8 cellular contexts compared by ENCODE assay signal in genomic region chr20:35741892-35742740, GRCh38. TPM values are rescaled to one million over a fixed set of nuclear protein-coding genes. Genes with fewer than 3 reads are reported as not detected.
DNase-seq lines count a peak whose midpoint lies in the region; ATAC-seq, FAIRE-seq and TF ChIP-seq lines count a peak whose summit lies in the region.

Gene RBM39, minus strand, starts transcription at chr20:35742260. Its CDS starts 1,386 bp downstream, at chr20:35740874.

- ATAC-seq in GM18505 (IDR thresholded peaks at IDR 0.05; ENCODE audit: unreplicated experiment) (peak; percentile 89), HG02973 (IDR thresholded peaks at IDR 0.05; ENCODE audit: unreplicated experiment) (peak; percentile 83), right cardiac atrium (peak; percentile 96 to 97)

- WGBS in right cardiac atrium: under 1% methylated on average over 66 of the region's 66 CpGs

- DNase-seq in NCI-H2029 (lab: John Stamatoyannopoulos, UW) (peak; percentile 100), T-helper 22 cell (ENCODE audit: low read depth) (peak; percentile 100), astrocyte (ENCODE audit: low read depth) (peak; percentile 98), right cardiac atrium (peak; percentile 100), putamen (ENCODE audit: low spot score) (peak; percentile 100), vagina (ENCODE audit: extremely low spot score in 2 of 2) (peak; percentile 98 to 100)

- no peak within 1 kb of the TSS for H2AFZ ChIP-seq in astrocyte (ENCODE audit: low read depth, low read length)

- intact Hi-C loops in right cardiac atrium (cut with DNase I) (no loop called here), vagina (cut with DNase I) (loop anchor here (2.0 kb wide), 2 partner anchors 31 to 43 kb away; partner anchors contain the start of genes NFS1, PHF20 and ROMO1)

- peak; percentile 8 for TF ChIP-seq CTCF in astrocyte (IDR thresholded peaks at IDR 0.05; ENCODE audit: insufficient read depth, low read depth, low read length)
- peak; percentile 17 to 43 (median 17) for TF ChIP-seq CTCF in vagina (IDR thresholded peaks at IDR 0.05)

- H3K27ac Mint-ChIP-seq in astrocyte (ENCODE audit: unreplicated experiment): peak within 1 kb of the TSS; percentile 99

- H3K9me3 ChIP-seq in astrocyte (ENCODE audit: insufficient read depth, low read depth, low read length) (no peaks in the 10 kb centered on the region), right cardiac atrium (ENCODE audit: control insufficient read depth, low read length) (no peaks in the 10 kb centered on the region), vagina (no peaks in the 10 kb centered on the region)

- peaks cover 15% of the 10 kb centered on the region for H3K36me3 Mint-ChIP-seq in astrocyte (ENCODE audit: low read depth, unreplicated experiment)

- TF ChIP-seq POLR2A in GM18505 (IDR thresholded peaks at IDR 0.05; ENCODE audit: borderline replicate concordance, extremely low read depth, insufficient read depth, insufficient read length) (peak; percentile 90), vagina (IDR thresholded peaks at IDR 0.05) (peak in 1 of 2 donors; percentile 98)

- H4K20me1 ChIP-seq in astrocyte (ENCODE audit: insufficient read depth, low read length): peaks cover 45% of the 10 kb centered on the region

- H3K9me3 Mint-ChIP-seq in astrocyte (ENCODE audit: unreplicated experiment): no peaks in the 10 kb centered on the region

- peaks cover 15% of the 10 kb centered on the region for H3K4me1 Mint-ChIP-seq in astrocyte (ENCODE audit: low read depth, unreplicated experiment)

- H3K27me3 ChIP-seq in astrocyte (ENCODE audit: insufficient read depth, low read length) (no peaks in the 10 kb centered on the region), right cardiac atrium (ENCODE audit: control insufficient read depth, insufficient read depth) (no peaks in the 10 kb centered on the region), vagina (no peaks in the 10 kb centered on the region)

- H3K4me3 ChIP-seq in astrocyte (ENCODE audit: insufficient read depth, low read depth, low read length) (peak within 1 kb of the TSS; percentile 100), right cardiac atrium (ENCODE audit: low read length) (peak within 1 kb of the TSS; percentile 95), vagina (peak within 1 kb of the TSS; percentile 79 to 82)

- FAIRE-seq in astrocyte (lab: Jason Lieb, UNC): peak; percentile 34

- peaks cover 21% of the 10 kb centered on the region for H3K4me1 ChIP-seq in astrocyte (ENCODE audit: insufficient read depth, low read length)
- peaks cover 2% of the 10 kb centered on the region for H3K4me1 ChIP-seq in right cardiac atrium (ENCODE audit: control insufficient read depth, insufficient read depth, low read length)
- H3K4me1 ChIP-seq in vagina: peaks cover 48% of the 10 kb centered on the region

- H3K27ac ChIP-seq in astrocyte (ENCODE audit: low read depth, low read length): peak within 1 kb of the TSS; percentile 100
- H3K27ac ChIP-seq in right cardiac atrium (ENCODE audit: low read length): peak within 1 kb of the TSS; percentile 98
- peak within 1 kb of the TSS; percentile 98 for H3K27ac ChIP-seq in vagina

- H3K4me2 ChIP-seq in astrocyte (ENCODE audit: low read length): peak within 1 kb of the TSS; percentile 98

- H3K36me3 ChIP-seq in astrocyte (ENCODE audit: insufficient read depth, low read length): peaks cover 27% of the 10 kb centered on the region
- H3K36me3 ChIP-seq in vagina: peaks cover 4 to 34% of the 10 kb centered on the region in 2 donors

- no peaks in the 10 kb centered on the region for H3K27me3 Mint-ChIP-seq in astrocyte (ENCODE audit: low read depth, unreplicated experiment)

- H3K4me3 Mint-ChIP-seq in astrocyte (ENCODE audit: unreplicated experiment): peak within 1 kb of the TSS; percentile 99

- H3K79me2 ChIP-seq in astrocyte (ENCODE audit: insufficient read depth, low read length): peaks cover 60% of the 10 kb centered on the region

- H3K9ac ChIP-seq in astrocyte (ENCODE audit: low read length): peak within 1 kb of the TSS; percentile 100

RNA-seq across cellular contexts. Expression of gene RBM39, which starts in this region (rescaled TPM):
- 204 and 208 TPM in 2 replicates for total RNA-seq in astrocyte
- 100 to 1,000 TPM; 163 to 173 (median 167) TPM for total RNA-seq in right cardiac atrium
- 143 TPM for polyA plus RNA-seq in right cardiac atrium
- 370 TPM for total RNA-seq in vagina

Comparison
In these comparisons a context has a peak if more than half of its experiments do, and no peak if none do; other contexts are left out.
1. Peak in every context shown above with its lines: DNase-seq, ATAC-seq, H3K4me3 ChIP-seq and H3K27ac ChIP-seq.